ENCODE assay signal across 8 cellular contexts in the genomic region with DNA sequence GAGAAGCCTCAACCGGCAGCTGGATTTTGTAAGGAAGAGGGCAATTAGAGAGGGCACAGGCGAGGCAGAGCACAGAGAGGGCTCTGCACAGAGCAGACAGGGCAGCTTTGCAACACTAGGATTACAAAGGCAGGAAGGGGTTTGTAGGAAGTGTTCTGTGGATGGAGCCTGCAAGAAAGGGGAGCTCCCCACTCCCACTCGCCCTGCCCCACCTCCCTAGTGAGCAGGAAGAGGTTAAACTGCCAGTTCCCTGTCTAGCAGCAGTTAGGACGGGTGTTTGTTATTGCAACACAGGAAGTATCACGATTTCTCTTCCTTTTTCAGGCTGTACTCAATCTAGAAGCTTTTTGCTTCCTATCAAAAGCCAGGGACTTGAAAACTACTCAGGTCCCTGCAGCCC.
DNase-seq lines count a peak whose midpoint lies in the region; ATAC-seq and TF ChIP-seq lines count a peak whose summit lies in the region.

No MANE protein-coding gene starts in this region.

- TF ChIP-seq CTCF in activated CD8-positive, alpha-beta T cell treated with anti-CD3 and anti-CD28 coated beads for 36 hours (IDR thresholded peaks at IDR 0.05): no peak

- peaks cover 6% of the 10 kb centered on the region for H3K9me3 Mint-ChIP-seq in activated CD8-positive, alpha-beta T cell treated with anti-CD3 and anti-CD28 coated beads for 36 hours
- H3K9me3 Mint-ChIP-seq in immature natural killer cell: no peaks in the 10 kb centered on the region
- no peaks in the 10 kb centered on the region for H3K9me3 Mint-ChIP-seq in stimulated activated naive B cell treated with anti-CD40 and anti-IgM and Interleukin-4, amounts not matched to agents 10 μg/mL and 1 μg/mL and 100 μg/mL, for 72 hours

- H3K27me3 Mint-ChIP-seq in activated CD8-positive, alpha-beta T cell treated with anti-CD3 and anti-CD28 coated beads for 36 hours: no peaks in the 10 kb centered on the region
- H3K27me3 Mint-ChIP-seq in immature natural killer cell (ENCODE audit: low read depth in 3 of 3): peaks cover 0 to 2% (median 0%) of the 10 kb centered on the region in 3 donors
- no peaks in the 10 kb centered on the region for H3K27me3 Mint-ChIP-seq in stimulated activated naive B cell treated with anti-CD40 and anti-IgM and Interleukin-4, amounts not matched to agents 10 μg/mL and 1 μg/mL and 100 μg/mL, for 72 hours

- peaks cover 24% of the 10 kb centered on the region for H3K36me3 Mint-ChIP-seq in activated CD8-positive, alpha-beta T cell treated with anti-CD3 and anti-CD28 coated beads for 36 hours (ENCODE audit: low read depth)
- H3K36me3 Mint-ChIP-seq in immature natural killer cell: no peaks in the 10 kb centered on the region
- peaks cover 0 to 6% of the 10 kb centered on the region in 2 donors for H3K36me3 Mint-ChIP-seq in stimulated activated naive B cell treated with anti-CD40 and anti-IgM and Interleukin-4, amounts not matched to agents 10 μg/mL and 1 μg/mL and 100 μg/mL, for 72 hours

- CTCF ChIA-PET in activated CD8-positive, alpha-beta T cell treated with anti-CD3 and anti-CD28 coated beads for 36 hours (lab: Charles Lee): interaction anchor here (0.8 to 5.2 kb wide), 13 partner anchors 10 to 176 kb away, joined by 3 to 28 read pairs (median 3); partner anchors contain the start of gene LRRC8C

- peaks cover 89% of the 10 kb centered on the region for H3K4me1 Mint-ChIP-seq in activated CD8-positive, alpha-beta T cell treated with anti-CD3 and anti-CD28 coated beads for 36 hours (ENCODE audit: low read depth)
- H3K4me1 Mint-ChIP-seq in immature natural killer cell: peaks cover 47 to 57% of the 10 kb centered on the region in 2 donors
- peaks cover 29 to 57% of the 10 kb centered on the region in 2 donors for H3K4me1 Mint-ChIP-seq in stimulated activated naive B cell treated with anti-CD40 and anti-IgM and Interleukin-4, amounts not matched to agents 10 μg/mL and 1 μg/mL and 100 μg/mL, for 72 hours

- intact Hi-C loops in activated CD8-positive, alpha-beta T cell treated with anti-CD3 and anti-CD28 coated beads for 36 hours (cut with micrococcal nuclease): no loop called here

- H3K27ac Mint-ChIP-seq in activated CD8-positive, alpha-beta T cell treated with anti-CD3 and anti-CD28 coated beads for 36 hours: peak overlapping the region; percentile 93
- H3K27ac Mint-ChIP-seq in immature natural killer cell: peak overlapping the region; percentile 55 to 91 (median 80)
- H3K27ac Mint-ChIP-seq in stimulated activated naive B cell treated with anti-CD40 and anti-IgM and Interleukin-4, amounts not matched to agents 10 μg/mL and 1 μg/mL and 100 μg/mL, for 72 hours: peak overlapping the region; percentile 84

- peak overlapping the region; percentile 73 for H3K4me3 Mint-ChIP-seq in activated CD8-positive, alpha-beta T cell treated with anti-CD3 and anti-CD28 coated beads for 36 hours
- H3K4me3 Mint-ChIP-seq in immature natural killer cell: peak overlapping the region; percentile 77 to 87 (median 78)
- peak overlapping the region; percentile 79 for H3K4me3 Mint-ChIP-seq in stimulated activated naive B cell treated with anti-CD40 and anti-IgM and Interleukin-4, amounts not matched to agents 10 μg/mL and 1 μg/mL and 100 μg/mL, for 72 hours

- POLR2A ChIA-PET in activated CD8-positive, alpha-beta T cell treated with anti-CD3 and anti-CD28 coated beads for 36 hours (lab: Charles Lee): interaction anchor here (0.7 to 2.3 kb wide), 10 partner anchors 15 to 154 kb away, joined by 3 to 12 read pairs (median 4); no protein-coding TSS in a partner anchor

- DNase-seq in HuH-7 (ENCODE audit: low spot score) (peak; percentile 21), immature natural killer cell (peak; percentile 36 to 47 (median 39)), NCI-H187 (lab: John Stamatoyannopoulos, UW) (no peak), NCI-H774 (lab: John Stamatoyannopoulos, UW) (no peak)
- DNase-seq in activated CD8-positive, alpha-beta T cell treated with anti-CD3 and anti-CD28 coated beads for 36 hours: peak; percentile 86
- DNase-seq in stimulated activated naive B cell treated with anti-CD40 and anti-IgM and Interleukin-4, amounts not matched to agents 10 μg/mL and 1 μg/mL and 100 μg/mL, for 72 hours: peak; percentile 34

- ATAC-seq in GM18502 (IDR thresholded peaks at IDR 0.05; ENCODE audit: poor library complexity, unreplicated experiment): peak; percentile 71
- peak; percentile 86 for ATAC-seq in activated CD8-positive, alpha-beta T cell treated with anti-CD3 and anti-CD28 coated beads for 36 hours
- ATAC-seq in stimulated activated naive B cell treated with anti-CD40 and anti-IgM and Interleukin-4, amounts not matched to agents 10 μg/mL and 1 μg/mL and 100 μg/mL, for 72 hours (replicated peaks): peak; percentile 75 to 87
- ATAC-seq in GM18520 (IDR thresholded peaks at IDR 0.05; ENCODE audit: unreplicated experiment): no peak

Comparison
In these comparisons a context has a peak if more than half of its experiments do, and no peak if none do; other contexts are left out.
1. DNase-seq: peak in HuH-7 (single experiment), activated CD8-positive, alpha-beta T cell treated with anti-CD3 and anti-CD28 coated beads for 36 hours (single experiment), immature natural killer cell (3 of 3) and stimulated activated naive B cell treated with anti-CD40 and anti-IgM and Interleukin-4, amounts not matched to agents 10 μg/mL and 1 μg/mL and 100 μg/mL, for 72 hours (single experiment); none in NCI-H187 (0 of 2) and NCI-H774 (single experiment).
2. Peak in every context shown above with its lines, with median percentiles within 50 percentile points of each other: H3K27ac Mint-ChIP-seq and H3K4me3 Mint-ChIP-seq.